8 cellular contexts compared by ENCODE assay signal in genomic region chr2:37324786-37325624, GRCh38. TPM values are rescaled to one million over a fixed set of nuclear protein-coding genes. Genes with fewer than 3 reads are reported as not detected.
DNase-seq lines count a peak whose midpoint lies in the region; ATAC-seq and TF ChIP-seq lines count a peak whose summit lies in the region.

Gene PRKD3 (minus strand): TSS chr2:37324833. CDS start chr2:37316524, 8,309 bp downstream.

- peak within 1 kb of the TSS; percentile 92 for H3K27ac Mint-ChIP-seq in activated CD4-positive, alpha-beta T cell treated with anti-CD3 and anti-CD28 coated beads for 36 hours

- CTCF ChIA-PET in activated CD4-positive, alpha-beta T cell treated with anti-CD3 and anti-CD28 coated beads for 36 hours (lab: Charles Lee) = interaction anchor here (1.3 kb wide), 1 partner anchor 51 kb away, joined by 3 read pairs; no protein-coding TSS in a partner anchor

- intact Hi-C loops in activated CD4-positive, alpha-beta T cell treated with anti-CD3 and anti-CD28 coated beads for 36 hours (cut with DNase I, micrococcal nuclease) = loop anchor here (1.0 to 5.0 kb wide), 9 partner anchors 42 to 1052 kb away; partner anchors contain the start of genes CEBPZ (in 2 of the 2), NDUFAF7 (in 2 of the 2), ATL2 (in 1 of the 2) and CDC42EP3 (in 1 of the 2)

- peak within 1 kb of the TSS; percentile 96 for H3K4me3 ChIP-seq in coronary artery

- H3K9me3 Mint-ChIP-seq in activated CD4-positive, alpha-beta T cell treated with anti-CD3 and anti-CD28 coated beads for 36 hours (ENCODE audit: low read depth) = no peaks in the 10 kb centered on the region

- peak; percentile 35 to 66 for DNase-seq in NCI-H524 (lab: John Stamatoyannopoulos, UW)
- no peak for DNase-seq in NCI-H524 treated with DMSO at 0.1 percent for 48 hours (lab: John Stamatoyannopoulos, UW)
- DNase-seq in NCI-H1694 treated with DMSO at 0.1 percent for 48 hours (lab: John Stamatoyannopoulos, UW) = peak; percentile 70
- DNase-seq in activated CD4-positive, alpha-beta T cell treated with anti-CD3 and anti-CD28 coated beads for 36 hours = peak; percentile 66
- peak; percentile 85 for DNase-seq in coronary artery (ENCODE audit: low spot score)
- peak; percentile 81 for DNase-seq in left lobe of liver (ENCODE audit: low spot score)
- peak; percentile 42 for DNase-seq in stimulated activated CD4-positive, alpha-beta T cell treated with anti-CD3 and anti-CD28 coated beads, Interleukin-4, amount 100 ng/mL, for 1 hour

- H3K27ac ChIP-seq in coronary artery = peak within 1 kb of the TSS; percentile 96 to 98

- H3K27me3 Mint-ChIP-seq in activated CD4-positive, alpha-beta T cell treated with anti-CD3 and anti-CD28 coated beads for 36 hours = peaks cover 17% of the 10 kb centered on the region

- peaks cover 27% of the 10 kb centered on the region for H3K4me1 Mint-ChIP-seq in activated CD4-positive, alpha-beta T cell treated with anti-CD3 and anti-CD28 coated beads for 36 hours

- peak; percentile 85 for ATAC-seq in HG02759 (IDR thresholded peaks at IDR 0.05; ENCODE audit: unreplicated experiment)
- ATAC-seq in activated CD4-positive, alpha-beta T cell treated with anti-CD3 and anti-CD28 coated beads for 36 hours = peak; percentile 76
- ATAC-seq in left lobe of liver = peak; percentile 91

- no peak for TF ChIP-seq CTCF in coronary artery (IDR thresholded peaks at IDR 0.05)

- peaks cover 1% of the 10 kb centered on the region for H3K36me3 Mint-ChIP-seq in activated CD4-positive, alpha-beta T cell treated with anti-CD3 and anti-CD28 coated beads for 36 hours (ENCODE audit: low read depth)

- peak within 1 kb of the TSS; percentile 91 for H3K4me3 Mint-ChIP-seq in activated CD4-positive, alpha-beta T cell treated with anti-CD3 and anti-CD28 coated beads for 36 hours

- POLR2A ChIA-PET in activated CD4-positive, alpha-beta T cell treated with anti-CD3 and anti-CD28 coated beads for 36 hours (lab: Charles Lee) = interaction anchor here (0.6 kb wide), 1 partner anchor 547 kb away, joined by 4 read pairs; no protein-coding TSS in a partner anchor

RNA-seq across cellular contexts. Expression of gene PRKD3, which starts in this region (rescaled TPM):
- 10 to 100 TPM; 17.4 to 22.8 TPM for total RNA-seq in activated CD4-positive, alpha-beta T cell treated with anti-CD3 and anti-CD28 coated beads for 36 hours
- total RNA-seq in left lobe of liver = 13.1 TPM
